Comparison of ENCODE assay signal across 1 cellular context in the genomic region with DNA sequence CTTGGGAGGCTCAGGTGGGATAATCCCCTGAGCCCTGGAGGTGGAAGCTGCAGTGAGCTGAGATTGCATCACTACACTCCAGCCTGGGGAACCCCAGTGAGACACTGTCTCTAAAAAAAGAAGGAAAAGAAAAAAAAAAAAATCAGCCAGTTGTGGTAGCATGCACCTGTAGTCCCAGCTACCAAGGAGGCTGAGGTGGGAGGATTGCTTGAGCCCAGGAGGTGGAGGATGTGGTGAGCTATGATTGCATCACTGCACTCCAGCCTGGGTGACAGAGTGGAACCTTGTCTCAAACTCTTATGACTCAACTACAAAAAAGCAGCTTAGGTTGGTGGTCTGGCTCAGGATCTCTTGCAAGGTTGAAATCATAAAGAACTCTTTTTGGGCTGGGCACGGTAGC.
TF ChIP-seq lines count a peak whose summit lies in the region.

No MANE protein-coding gene starts in this region.

TF ChIP-seq in IMR-90, 13 proteins besides CTCF, POLR2A, EP300 and RAD21 (continued from another document):
- TF ChIP-seq, protein P1, sequence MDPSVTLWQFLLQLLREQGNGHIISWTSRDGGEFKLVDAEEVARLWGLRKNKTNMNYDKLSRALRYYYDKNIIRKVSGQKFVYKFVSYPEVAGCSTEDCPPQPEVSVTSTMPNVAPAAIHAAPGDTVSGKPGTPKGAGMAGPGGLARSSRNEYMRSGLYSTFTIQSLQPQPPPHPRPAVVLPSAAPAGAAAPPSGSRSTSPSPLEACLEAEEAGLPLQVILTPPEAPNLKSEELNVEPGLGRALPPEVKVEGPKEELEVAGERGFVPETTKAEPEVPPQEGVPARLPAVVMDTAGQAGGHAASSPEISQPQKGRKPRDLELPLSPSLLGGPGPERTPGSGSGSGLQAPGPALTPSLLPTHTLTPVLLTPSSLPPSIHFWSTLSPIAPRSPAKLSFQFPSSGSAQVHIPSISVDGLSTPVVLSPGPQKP (IDR thresholded peaks at IDR 0.05; ENCODE audit: borderline replicate concordance, low read depth, low read length): no peak
- TF ChIP-seq NFE2L2 (IDR thresholded peaks at IDR 0.05; ENCODE audit: low read depth, low read length): no peak
- no peak for TF ChIP-seq SMC3 (IDR thresholded peaks at IDR 0.05; ENCODE audit: low read depth, low read length)
- no peak for TF ChIP-seq MAZ (IDR thresholded peaks at IDR 0.05; ENCODE audit: borderline replicate concordance, low read depth, low read length)
- no peak for TF ChIP-seq BHLHE40 (IDR thresholded peaks at IDR 0.05; ENCODE audit: low read depth, low read length)
- no peak for TF ChIP-seq MAFK (IDR thresholded peaks at IDR 0.05; ENCODE audit: low read depth, low read length)
- TF ChIP-seq CHD1 (IDR thresholded peaks at IDR 0.05; ENCODE audit: low read depth, low read length): no peak
- TF ChIP-seq RFX5 (IDR thresholded peaks at IDR 0.05; ENCODE audit: low read depth, low read length): no peak
- TF ChIP-seq, protein P2, sequence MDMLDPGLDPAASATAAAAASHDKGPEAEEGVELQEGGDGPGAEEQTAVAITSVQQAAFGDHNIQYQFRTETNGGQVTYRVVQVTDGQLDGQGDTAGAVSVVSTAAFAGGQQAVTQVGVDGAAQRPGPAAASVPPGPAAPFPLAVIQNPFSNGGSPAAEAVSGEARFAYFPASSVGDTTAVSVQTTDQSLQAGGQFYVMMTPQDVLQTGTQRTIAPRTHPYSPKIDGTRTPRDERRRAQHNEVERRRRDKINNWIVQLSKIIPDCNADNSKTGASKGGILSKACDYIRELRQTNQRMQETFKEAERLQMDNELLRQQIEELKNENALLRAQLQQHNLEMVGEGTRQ (IDR thresholded peaks at IDR 0.05; ENCODE audit: low read depth, low read length): no peak
- TF ChIP-seq FOS (IDR thresholded peaks at IDR 0.05; ENCODE audit: low read depth, low read length): no peak
- peak; percentile 38 for TF ChIP-seq RCOR1 (IDR thresholded peaks at IDR 0.05; ENCODE audit: insufficient replicate concordance, low read length)
- peak; percentile 85 for TF ChIP-seq CEBPB (IDR thresholded peaks at IDR 0.05; ENCODE audit: low read depth, low read length)
TF ChIP-seq in IMR-90: peak in this region for 2.
